Comparison of ENCODE assay signal across 8 cellular contexts in the genomic region with DNA sequence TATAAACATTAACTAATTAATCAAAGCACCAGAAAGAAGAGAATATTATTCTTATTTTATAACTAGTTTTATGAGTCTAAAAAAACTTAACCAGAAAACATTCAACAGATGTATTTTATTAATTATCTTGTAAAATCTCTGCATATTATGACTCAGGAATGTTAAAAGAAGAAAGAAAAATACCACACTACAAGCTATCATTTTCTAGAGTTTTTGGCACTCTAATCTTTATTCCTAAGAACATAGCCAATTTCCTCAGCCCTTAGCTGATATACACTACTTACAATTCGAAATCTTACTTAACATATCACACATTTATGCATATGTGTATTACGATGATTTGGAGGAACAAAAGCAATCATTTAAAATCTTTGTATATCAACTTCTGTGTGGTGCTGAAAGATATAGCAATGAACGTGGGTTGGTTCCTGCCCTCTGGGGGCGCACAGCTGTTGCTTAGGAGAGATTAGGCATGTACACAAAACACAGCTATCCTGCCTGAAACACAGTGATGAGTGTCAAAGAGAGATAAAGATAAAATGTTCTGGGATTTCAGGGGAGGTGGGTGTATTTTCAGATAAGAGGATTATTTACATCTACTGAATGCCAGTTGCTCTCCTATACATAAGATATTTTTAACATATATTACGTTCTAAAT.
DNase-seq lines count a peak whose midpoint lies in the region; ATAC-seq and TF ChIP-seq lines count a peak whose summit lies in the region.

No MANE protein-coding gene starts in this region.

- no peak overlapping the region for H4K8ac ChIP-seq in trophoblast cell (ENCODE audit: low read depth, low read length)

- H3K4ac ChIP-seq in trophoblast cell (ENCODE audit: low read depth, low read length) = no peak overlapping the region

- H3K27me3 ChIP-seq in DND-41 (ENCODE audit: insufficient read depth, low read length, poor library complexity) (no peaks in the 10 kb centered on the region), trophoblast cell (ENCODE audit: insufficient read depth, low read length) (no peaks in the 10 kb centered on the region)

- no peaks in the 10 kb centered on the region for H3K9me3 ChIP-seq in DND-41 (ENCODE audit: insufficient read depth, low read length, severe bottlenecking)
- no peaks in the 10 kb centered on the region for H3K9me3 ChIP-seq in trophoblast cell (ENCODE audit: insufficient read depth, low read depth, low read length)

- no peak overlapping the region for H3K9ac ChIP-seq in DND-41 (ENCODE audit: low read depth, low read length)
- H3K9ac ChIP-seq in trophoblast cell (ENCODE audit: low read length) = no peak overlapping the region

- no peak overlapping the region for H4K91ac ChIP-seq in trophoblast cell (ENCODE audit: low read depth, low read length)

- H2AK5ac ChIP-seq in trophoblast cell (ENCODE audit: low read length) = no peak overlapping the region

- no peak overlapping the region for H4K12ac ChIP-seq in trophoblast cell (ENCODE audit: low read depth, low read length)

- no peaks in the 10 kb centered on the region for H3K4me1 ChIP-seq in DND-41 (ENCODE audit: insufficient read depth, low read length)
- H3K4me1 ChIP-seq in trophoblast cell (ENCODE audit: control insufficient read depth in 1 of 2, insufficient read depth in 2 of 2, low read length in 2 of 2) = peaks cover 2 to 4% of the 10 kb centered on the region in 2 experiments

- ATAC-seq in DND-41 (ENCODE audit: insufficient read depth, low read depth) (peak; percentile 37; the same call in 1 of the 3 replicates), HG03139 (IDR thresholded peaks at IDR 0.05; ENCODE audit: unreplicated experiment) (no peak), GM19397 (IDR thresholded peaks at IDR 0.05; ENCODE audit: unreplicated experiment) (no peak), GM19463 (IDR thresholded peaks at IDR 0.05; ENCODE audit: unreplicated experiment) (no peak)

- H2AFZ ChIP-seq in DND-41 (ENCODE audit: low read depth, low read length) (no peak overlapping the region), trophoblast cell (ENCODE audit: insufficient read depth, low read length, poor library complexity) (no peak overlapping the region)

- H2BK5ac ChIP-seq in trophoblast cell (ENCODE audit: low read depth, low read length, poor library complexity) = no peak overlapping the region

- no peak overlapping the region for H3K4me2 ChIP-seq in DND-41 (ENCODE audit: insufficient read depth, low read length)
- H3K4me2 ChIP-seq in trophoblast cell (ENCODE audit: low read length) = no peak overlapping the region

- DNase-seq in DND-41 (no peak), UCSD-AML1 (lab: John Stamatoyannopoulos, UW; ENCODE audit: unreplicated experiment) (peak; percentile 12), fibroblast of gingiva (ENCODE audit: low read depth) (peak; percentile 13), trophoblast cell (peak; percentile 51 to 66), ecto neural progenitor cell (ENCODE audit: low spot score) (no peak)

- H4K20me1 ChIP-seq in DND-41 (ENCODE audit: insufficient read depth, low read length) = no peaks in the 10 kb centered on the region

- H3K36me3 ChIP-seq in DND-41 (ENCODE audit: insufficient read depth, low read length) = peaks cover 50% of the 10 kb centered on the region
- peaks cover 0 to 2% of the 10 kb centered on the region in 2 experiments for H3K36me3 ChIP-seq in trophoblast cell (ENCODE audit: control insufficient read depth in 1 of 2, insufficient read depth in 2 of 2, low read length in 2 of 2)

- H3K79me1 ChIP-seq in trophoblast cell (ENCODE audit: low read length) = peaks cover 2% of the 10 kb centered on the region

- H3K14ac ChIP-seq in trophoblast cell (ENCODE audit: low read length) = no peak overlapping the region

- no peaks in the 10 kb centered on the region for H3K79me2 ChIP-seq in DND-41 (ENCODE audit: insufficient read depth, low read length)
- no peaks in the 10 kb centered on the region for H3K79me2 ChIP-seq in trophoblast cell (ENCODE audit: control insufficient read depth, insufficient read depth, low read length, poor library complexity)

- WGBS in trophoblast cell (ENCODE audit: extremely low coverage, insufficient coverage, insufficient read length) = no CpG with 5 or more reads among the region's 5 CpGs

- H3K27ac ChIP-seq in DND-41 (ENCODE audit: low read length) (no peak overlapping the region), trophoblast cell (ENCODE audit: low read depth, low read length) (peak overlapping the region; percentile 39)

- H3K4me3 ChIP-seq in DND-41 (ENCODE audit: low read depth in 1 of 2, low read length in 2 of 2) = no peak overlapping the region
- H3K4me3 ChIP-seq in trophoblast cell (ENCODE audit: low read depth, low read length) = no peak overlapping the region

- no peak for TF ChIP-seq CTCF in DND-41 (IDR thresholded peaks at IDR 0.05; ENCODE audit: borderline replicate concordance, extremely low read depth, low read length, poor library complexity, severe bottlenecking)

- no peak overlapping the region for H2BK12ac ChIP-seq in trophoblast cell (ENCODE audit: low read length)

- H2BK120ac ChIP-seq in trophoblast cell (ENCODE audit: insufficient read depth, low read length, poor library complexity) = no peak overlapping the region

- H3K23ac ChIP-seq in trophoblast cell (ENCODE audit: low read length) = no peak overlapping the region

- H3K18ac ChIP-seq in trophoblast cell (ENCODE audit: low read length) = no peak overlapping the region

Comparison
In these comparisons a context has a peak if more than half of its experiments do, and no peak if none do; other contexts are left out.
1. DNase-seq: peak in UCSD-AML1 (single experiment), fibroblast of gingiva (single experiment) and trophoblast cell (2 of 2); none in DND-41 (single experiment) and ecto neural progenitor cell (single experiment).